Comparison of ENCODE assay signal across 9 cellular contexts in the genomic region with DNA sequence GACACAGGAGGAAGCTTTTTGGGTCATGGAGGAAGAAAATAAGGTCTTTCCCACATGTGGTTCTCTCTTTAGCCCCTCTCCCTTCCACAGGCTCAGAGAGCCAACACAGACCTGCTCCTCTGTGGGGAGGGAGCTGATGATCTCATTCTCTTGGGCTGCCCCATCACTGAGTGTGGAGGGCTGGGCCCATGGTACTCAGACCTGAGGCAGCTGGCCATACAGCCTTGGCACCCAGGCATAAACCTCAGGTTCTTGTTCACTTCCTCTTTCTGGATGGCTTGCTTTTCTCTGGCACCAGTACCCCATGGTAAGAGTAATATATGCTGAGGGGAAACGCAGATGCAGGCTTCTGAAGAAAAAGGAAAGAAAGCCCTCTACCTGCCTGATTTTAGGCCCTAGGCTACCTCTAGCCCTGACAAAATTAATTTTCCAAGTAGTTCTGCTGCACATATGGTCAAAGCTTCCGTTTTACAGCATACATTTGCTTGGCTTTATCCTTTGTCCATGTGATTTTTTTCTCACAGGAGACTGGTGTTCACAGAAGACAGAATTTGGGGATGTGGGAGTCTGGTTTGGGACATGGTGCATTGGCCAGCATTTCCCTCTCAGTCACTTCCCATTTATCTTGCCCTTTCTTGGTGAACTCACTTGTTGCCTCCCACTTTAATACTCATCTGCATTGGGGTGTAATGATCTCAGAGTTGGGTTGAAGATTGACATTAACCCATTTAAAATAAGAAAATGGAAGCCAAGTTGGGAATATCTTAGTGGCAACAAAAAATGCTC. TPM values are rescaled to one million over a fixed set of nuclear protein-coding genes. Genes with fewer than 3 reads are reported as not detected.
DNase-seq lines count a peak whose midpoint lies in the region; ATAC-seq and TF ChIP-seq lines count a peak whose summit lies in the region.
"Had no signal": no experiment of that assay in that cellular context is flagged by ENCODE, and none has a peak within 500 bp of the region (broad histone marks: within the 10 kb centered on the region; RNA-seq: fewer than 3 reads in every experiment).

No MANE protein-coding gene starts in this region.

- CTCF ChIA-PET in activated CD4-positive, alpha-beta memory T cell treated with anti-CD3 and anti-CD28 coated beads for 36 hours (lab: Charles Lee), result no interaction called here

- H3K4me1 Mint-ChIP-seq in stimulated activated naive B cell treated with anti-CD40 and anti-IgM and Interleukin-4, amounts not matched to agents 10 μg/mL and 1 μg/mL and 100 μg/mL, for 72 hours, result peaks cover 23 to 50% of the 10 kb centered on the region in 2 donors
- H3K4me1 Mint-ChIP-seq in activated CD4-positive, alpha-beta memory T cell treated with anti-CD3 and anti-CD28 coated beads for 36 hours (ENCODE audit: low read depth), result peaks cover 4% of the 10 kb centered on the region

- H3K27ac Mint-ChIP-seq in stimulated activated naive B cell treated with anti-CD40 and anti-IgM and Interleukin-4, amounts not matched to agents 10 μg/mL and 1 μg/mL and 100 μg/mL, for 72 hours, result peak overlapping the region; percentile 89
- no peak overlapping the region for H3K27ac Mint-ChIP-seq in activated CD4-positive, alpha-beta memory T cell treated with anti-CD3 and anti-CD28 coated beads for 36 hours

- peak overlapping the region; percentile 10 to 22 for H3K4me3 Mint-ChIP-seq in stimulated activated naive B cell treated with anti-CD40 and anti-IgM and Interleukin-4, amounts not matched to agents 10 μg/mL and 1 μg/mL and 100 μg/mL, for 72 hours
- H3K4me3 Mint-ChIP-seq in activated CD4-positive, alpha-beta memory T cell treated with anti-CD3 and anti-CD28 coated beads for 36 hours, result no peak overlapping the region

- ATAC-seq in Right ventricle myocardium inferior (no peak), HG03060 (IDR thresholded peaks at IDR 0.05; ENCODE audit: low read depth, unreplicated experiment) (peak; percentile 83)
- ATAC-seq in stimulated activated naive B cell treated with anti-CD40 and anti-IgM and Interleukin-4, amounts not matched to agents 10 μg/mL and 1 μg/mL and 100 μg/mL, for 72 hours (replicated peaks), result peak; percentile 98

- no peak for TF ChIP-seq EP300 in stomach (IDR thresholded peaks at IDR 0.05)

- H3K27ac ChIP-seq in left ventricle myocardium inferior (replicated peaks) (no peak overlapping the region), stomach (no peak overlapping the region)

- H3K9me3 ChIP-seq in left ventricle myocardium inferior (replicated peaks) (peaks cover 9% of the 10 kb centered on the region), stomach (peaks cover 0 to 7% (median 2%) of the 10 kb centered on the region in 4 donors)

- H3K9me3 Mint-ChIP-seq in stimulated activated naive B cell treated with anti-CD40 and anti-IgM and Interleukin-4, amounts not matched to agents 10 μg/mL and 1 μg/mL and 100 μg/mL, for 72 hours, result peaks cover 10 to 12% of the 10 kb centered on the region in 2 donors
- no peaks in the 10 kb centered on the region for H3K9me3 Mint-ChIP-seq in activated CD4-positive, alpha-beta memory T cell treated with anti-CD3 and anti-CD28 coated beads for 36 hours

- H3K27me3 ChIP-seq in left ventricle myocardium inferior (ENCODE audit: low read depth) (no peaks in the 10 kb centered on the region), stomach (no peaks in the 10 kb centered on the region)

- TF ChIP-seq POLR2A in stomach (IDR thresholded peaks at IDR 0.05), result no peak

- TF ChIP-seq CTCF in left ventricle myocardium inferior (IDR thresholded peaks at IDR 0.05; ENCODE audit: borderline replicate concordance), result no peak
- TF ChIP-seq CTCF in stomach (IDR thresholded peaks at IDR 0.05), result no peak

- H3K27me3 Mint-ChIP-seq in stimulated activated naive B cell treated with anti-CD40 and anti-IgM and Interleukin-4, amounts not matched to agents 10 μg/mL and 1 μg/mL and 100 μg/mL, for 72 hours, result no peaks in the 10 kb centered on the region
- peaks cover 2% of the 10 kb centered on the region for H3K27me3 Mint-ChIP-seq in activated CD4-positive, alpha-beta memory T cell treated with anti-CD3 and anti-CD28 coated beads for 36 hours

- intact Hi-C loops in Right ventricle myocardium inferior (cut with DNase I) (no loop called here), left ventricle myocardium inferior (cut with micrococcal nuclease) (no loop called here), stomach (cut with DNase I; ENCODE audit: low total_unique reads) (no loop called here)
- intact Hi-C loops in activated CD4-positive, alpha-beta memory T cell treated with anti-CD3 and anti-CD28 coated beads for 36 hours (cut with micrococcal nuclease), result no loop called here

- peak; percentile 65 for DNase-seq in Right ventricle myocardium inferior (ENCODE audit: missing footprints)
- DNase-seq in left ventricle myocardium inferior, result no peak
- DNase-seq in OCI-M1 (lab: John Stamatoyannopoulos, UW), result peak; percentile 37
- peak; percentile 69 for DNase-seq in stimulated activated naive B cell treated with anti-CD40 and anti-IgM and Interleukin-4, amounts not matched to agents 10 μg/mL and 1 μg/mL and 100 μg/mL, for 72 hours
- DNase-seq in stimulated activated CD4-positive, alpha-beta T cell treated with anti-CD3 and anti-CD28 coated beads, Interleukin-15, amount 100 ng/mL, for 24 hours, result no peak
- no peak for DNase-seq in stomach
- no peak for DNase-seq in activated CD4-positive, alpha-beta memory T cell treated with anti-CD3 and anti-CD28 coated beads for 36 hours

- peaks cover 0 to 3% of the 10 kb centered on the region in 2 donors for H3K36me3 Mint-ChIP-seq in stimulated activated naive B cell treated with anti-CD40 and anti-IgM and Interleukin-4, amounts not matched to agents 10 μg/mL and 1 μg/mL and 100 μg/mL, for 72 hours
- peaks cover 4% of the 10 kb centered on the region for H3K36me3 Mint-ChIP-seq in activated CD4-positive, alpha-beta memory T cell treated with anti-CD3 and anti-CD28 coated beads for 36 hours

- peaks cover 26% of the 10 kb centered on the region for H3K4me1 ChIP-seq in left ventricle myocardium inferior
- peaks cover 0 to 6% (median 0%) of the 10 kb centered on the region in 4 donors for H3K4me1 ChIP-seq in stomach

- H3K36me3 ChIP-seq in left ventricle myocardium inferior (no peaks in the 10 kb centered on the region), stomach (no peaks in the 10 kb centered on the region)

- 72 to 90% (median 80%) methylated on average over 2 of the region's 2 CpGs for WGBS in stomach, 5 donors

- no peak overlapping the region for H3K4me3 ChIP-seq in left ventricle myocardium inferior
- no peak overlapping the region for H3K4me3 ChIP-seq in stomach

- POLR2A ChIA-PET in activated CD4-positive, alpha-beta memory T cell treated with anti-CD3 and anti-CD28 coated beads for 36 hours (lab: Charles Lee), result no interaction called here

RNA-seq across cellular contexts. Expression of a gene that starts 11.1 kb away (rescaled TPM):
- 0.81 TPM for total RNA-seq in Right ventricle myocardium inferior
- 7.3 TPM for total RNA-seq in left ventricle myocardium inferior
- total RNA-seq in stomach, result 10 to 100 TPM in 1 of 5 donors, 1 to 10 TPM in 3, not detected in 1; 1.3 to 19.3 (median 5.1) TPM
- 1 to 10 TPM; 1.6 to 3.5 (median 2.5) TPM for polyA plus RNA-seq in stomach
- 1 to 10 TPM; 4.9 to 5.4 TPM for total RNA-seq in activated CD4-positive, alpha-beta memory T cell treated with anti-CD3 and anti-CD28 coated beads for 36 hours

RNA-seq across cellular contexts. Expression of a gene that starts 49.3 kb away (rescaled TPM):
- 0.32 TPM for total RNA-seq in Right ventricle myocardium inferior
- 0.05 TPM for total RNA-seq in left ventricle myocardium inferior
- under 1 TPM in 2 of 5 donors, not detected in 3; 0.18 to 0.58 TPM for total RNA-seq in stomach
- polyA plus RNA-seq in stomach, result not detected
- not detected for total RNA-seq in activated CD4-positive, alpha-beta memory T cell treated with anti-CD3 and anti-CD28 coated beads for 36 hours
- total RNA-seq: HT-29 had no signal

Comparison
In these comparisons a context has a peak if more than half of its experiments do, and no peak if none do; other contexts are left out.
1. DNase-seq: peak in Right ventricle myocardium inferior (single experiment), OCI-M1 (single experiment) and stimulated activated naive B cell treated with anti-CD40 and anti-IgM and Interleukin-4, amounts not matched to agents 10 μg/mL and 1 μg/mL and 100 μg/mL, for 72 hours (single experiment); none in left ventricle myocardium inferior (single experiment), stimulated activated CD4-positive, alpha-beta T cell treated with anti-CD3 and anti-CD28 coated beads, Interleukin-15, amount 100 ng/mL, for 24 hours (single experiment), stomach (single experiment) and activated CD4-positive, alpha-beta memory T cell treated with anti-CD3 and anti-CD28 coated beads for 36 hours (single experiment).